In the genomic region with DNA sequence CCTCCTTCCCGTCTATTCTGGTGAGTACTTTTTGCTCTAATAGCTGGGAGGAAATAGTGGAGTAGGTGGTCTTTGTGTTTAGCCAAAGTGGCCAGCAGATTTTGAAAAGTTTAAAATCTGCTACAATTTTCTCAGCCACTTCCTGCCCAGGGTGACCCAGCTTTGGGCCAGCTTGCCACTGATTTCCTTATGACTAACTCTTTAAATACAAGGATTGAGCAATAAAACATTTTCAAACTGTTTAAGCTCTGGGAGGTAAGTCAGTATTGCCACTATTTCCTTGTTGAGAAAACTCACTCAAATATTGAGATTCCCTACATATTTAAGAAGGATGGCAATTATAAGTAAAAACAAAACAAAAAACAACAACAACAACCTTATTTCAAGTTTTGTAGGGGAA, we compare ENCODE assay signal across 11 cellular contexts. TPM values are rescaled to one million over a fixed set of nuclear protein-coding genes. Genes with fewer than 3 reads are reported as not detected.
DNase-seq lines count a peak whose midpoint lies in the region; FAIRE-seq and TF ChIP-seq lines count a peak whose summit lies in the region.
"Had no signal": no experiment of that assay in that cellular context is flagged by ENCODE, and none has a peak within 500 bp of the region (broad histone marks: within the 10 kb centered on the region; RNA-seq: fewer than 3 reads in every experiment).

No MANE protein-coding gene starts in this region.

- DNase-seq in EL, result peak; percentile 81
- DNase-seq in OCI-M1 (lab: John Stamatoyannopoulos, UW), result peak; percentile 59
- peak; percentile 80 for DNase-seq in endothelial cell of umbilical vein (ENCODE audit: low read depth, low spot score)
- no peak for DNase-seq in osteocyte (ENCODE audit: extremely low spot score, unreplicated experiment)
- DNase-seq in NCI-H2196 (lab: John Stamatoyannopoulos, UW; ENCODE audit: unreplicated experiment), result no peak
- no peak for DNase-seq in medulla oblongata (ENCODE audit: extremely low spot score)
- DNase-seq in frontal cortex (ENCODE audit: low spot score in 2 of 2), result no peak
- no peak for DNase-seq in dorsolateral prefrontal cortex
- DNase-seq: activated CD4-positive, alpha-beta T cell treated with anti-CD3 and anti-CD28 coated beads, Interleukin-2, amount 50 U/mL, for 4 hours; NCI-H2029 treated with DMSO at 0.1 percent for 48 hours; right cardiac atrium had no signal

- no peaks in the 10 kb centered on the region for H3K79me2 ChIP-seq in endothelial cell of umbilical vein (ENCODE audit: control insufficient read depth, insufficient read depth, low read length)

- H3K9ac ChIP-seq in endothelial cell of umbilical vein (replicated peaks; ENCODE audit: extremely low read depth, insufficient read depth, low read length), result no peak overlapping the region

- peaks cover 3% of the 10 kb centered on the region for H3K9me1 ChIP-seq in endothelial cell of umbilical vein (replicated peaks; ENCODE audit: control insufficient read depth, extremely low read depth, insufficient read depth, low read length)

- dilution Hi-C loops in endothelial cell of umbilical vein (cut with MboI; ENCODE audit: extremely low pct_ligation_motif_present, low sequenced_read_pairs), result no loop called here

- POLR2A ChIA-PET in endothelial cell of umbilical vein (lab: Charles Lee), result no interaction called here

- peaks cover 30% of the 10 kb centered on the region for H3K4me1 ChIP-seq in endothelial cell of umbilical vein (ENCODE audit: control insufficient read depth, extremely low read depth, insufficient read depth, low read length)

- peaks cover 32% of the 10 kb centered on the region for H3K36me3 Mint-ChIP-seq in osteocyte (ENCODE audit: unreplicated experiment)

- H3K4me3 Mint-ChIP-seq in osteocyte (ENCODE audit: unreplicated experiment), result no peak overlapping the region

- FAIRE-seq in endothelial cell of umbilical vein (lab: Jason Lieb, UNC) (peak; percentile 74), frontal cortex (lab: Jason Lieb, UNC) (no peak)

- peak overlapping the region; percentile 71 for H3K4me2 ChIP-seq in endothelial cell of umbilical vein (ENCODE audit: insufficient read depth, low read length)

- no peaks in the 10 kb centered on the region for H3K9me3 ChIP-seq in endothelial cell of umbilical vein (replicated peaks; ENCODE audit: control insufficient read depth, insufficient read depth, low read length)

- H3K4me1 Mint-ChIP-seq in osteocyte (ENCODE audit: unreplicated experiment), result peaks cover 36% of the 10 kb centered on the region

- CTCF ChIA-PET in endothelial cell of umbilical vein (lab: Charles Lee), result interaction anchor here (0.8 kb wide), 1 partner anchor 132 kb away, joined by 3 read pairs; no protein-coding TSS in a partner anchor

- H3K27ac ChIP-seq in endothelial cell of umbilical vein (ENCODE audit: insufficient read depth, low read depth, low read length) (peak overlapping the region; percentile 43), dorsolateral prefrontal cortex (no peak overlapping the region)

- H2AFZ ChIP-seq in endothelial cell of umbilical vein (ENCODE audit: low read depth, low read length), result no peak overlapping the region

- no peaks in the 10 kb centered on the region for H3K27me3 Mint-ChIP-seq in osteocyte (ENCODE audit: unreplicated experiment)

- H3K27ac Mint-ChIP-seq in osteocyte (ENCODE audit: unreplicated experiment), result peak overlapping the region; percentile 54

- BruUV-seq in endothelial cell of umbilical vein (replicated peaks; lab: Mats Ljungman, UMichigan), result no TSS peak

- no peaks in the 10 kb centered on the region for H3K27me3 ChIP-seq in endothelial cell of umbilical vein (ENCODE audit: control insufficient read depth in 2 of 2, insufficient read depth in 2 of 2, low read length in 2 of 2)
- no peaks in the 10 kb centered on the region for H3K27me3 ChIP-seq in dorsolateral prefrontal cortex

- H3K9me3 Mint-ChIP-seq in osteocyte (ENCODE audit: unreplicated experiment), result peaks cover 5% of the 10 kb centered on the region

- TF ChIP-seq CTCF in endothelial cell of umbilical vein (IDR thresholded peaks at IDR 0.05; ENCODE audit: extremely low read depth in 1 of 2, insufficient read depth in 1 of 2, low read depth in 1 of 2, low read length in 2 of 2), result no peak
- TF ChIP-seq CTCF in osteocyte (IDR thresholded peaks at IDR 0.05), result no peak
- no peak for TF ChIP-seq CTCF in dorsolateral prefrontal cortex (IDR thresholded peaks at IDR 0.05 in 54 of 56, conservative IDR thresholded peaks at IDR 0.05 in 2 of 56; ENCODE audit: low read depth in 1 of 56, partially characterized antibody in 56 of 56)

- peaks cover 0 to 6% of the 10 kb centered on the region in 2 experiments for H3K36me3 ChIP-seq in endothelial cell of umbilical vein (ENCODE audit: control insufficient read depth in 2 of 2, extremely low read depth in 1 of 2, insufficient read depth in 2 of 2, low read length in 2 of 2)

- TF ChIP-seq POLR2A in endothelial cell of umbilical vein (IDR thresholded peaks at IDR 0.05; ENCODE audit: low read depth, low read length), result no peak

- H4K20me1 ChIP-seq in endothelial cell of umbilical vein (replicated peaks; ENCODE audit: control insufficient read depth, extremely low read depth, insufficient read depth, low read length), result no peaks in the 10 kb centered on the region

- no peak overlapping the region for H3K4me3 ChIP-seq in endothelial cell of umbilical vein (replicated peaks in 1 of 3; ENCODE audit: insufficient read depth in 1 of 3, low read depth in 1 of 3, low read length in 3 of 3)
- no peak overlapping the region for H3K4me3 ChIP-seq in dorsolateral prefrontal cortex

- intact Hi-C loops in endothelial cell of umbilical vein (cut with micrococcal nuclease) (no loop called here), dorsolateral prefrontal cortex (cut with DNase I) (no loop called here)

TF ChIP-seq in endothelial cell of umbilical vein, 7 proteins besides CTCF, POLR2A, EP300 and RAD21:
- TF ChIP-seq FOS (IDR thresholded peaks at IDR 0.05; ENCODE audit: borderline replicate concordance, insufficient read depth, low read length) (peak; percentile 72), GATA2 (IDR thresholded peaks at IDR 0.05; ENCODE audit: insufficient read depth, insufficient read length, low read depth, low read length) (no peak), JUN (IDR thresholded peaks at IDR 0.05; ENCODE audit: borderline replicate concordance, insufficient read depth, insufficient read length, low read depth) (no peak)
- TF ChIP-seq, protein P1, sequence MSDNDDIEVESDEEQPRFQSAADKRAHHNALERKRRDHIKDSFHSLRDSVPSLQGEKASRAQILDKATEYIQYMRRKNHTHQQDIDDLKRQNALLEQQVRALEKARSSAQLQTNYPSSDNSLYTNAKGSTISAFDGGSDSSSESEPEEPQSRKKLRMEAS (IDR thresholded peaks at IDR 0.05; ENCODE audit: insufficient read depth, insufficient read length), result no peak
TF ChIP-seq in endothelial cell of umbilical vein: peak in this region for 1.

RNA-seq across cellular contexts. Expression of a gene that starts 54.5 kb away (rescaled TPM):
- total RNA-seq in endothelial cell of umbilical vein (10.7 and 11.3 TPM in 2 replicates), osteocyte (20.4 and 21.1 TPM in 2 replicates), frontal cortex (23.2 TPM), dorsolateral prefrontal cortex (10 to 100 TPM; 32.1 to 64.6 (median 44.8) TPM)
- 4.0 and 5.1 TPM in 2 replicates for polyA plus RNA-seq in endothelial cell of umbilical vein
- polyA plus RNA-seq in endothelial cell of umbilical vein (2011; cell fraction: cytosol; rRNA removed), result 5.6 and 5.8 TPM in 2 replicates
- polyA plus RNA-seq in endothelial cell of umbilical vein (2011; cell fraction: nucleus; rRNA removed), result 30.8 and 46.7 TPM in 2 replicates
- polyA plus RNA-seq in endothelial cell of umbilical vein (2012), result 7.0 and 7.9 TPM in 2 replicates
- polyA minus RNA-seq in endothelial cell of umbilical vein, result 9.7 and 16.8 TPM in 2 replicates
- 9.0 TPM for polyA minus RNA-seq in endothelial cell of umbilical vein (2011; cell fraction: cytosol; rRNA and poly(A)+ RNA removed)
- 36.0 and 52.9 TPM in 2 replicates for polyA minus RNA-seq in endothelial cell of umbilical vein (2011; cell fraction: nucleus; rRNA and poly(A)+ RNA removed)

Comparison
In these comparisons a context has a peak if more than half of its experiments do, and no peak if none do; other contexts are left out.
1. DNase-seq: peak in EL (single experiment), OCI-M1 (single experiment) and endothelial cell of umbilical vein (single experiment); none in osteocyte (single experiment), NCI-H2196 (single experiment), medulla oblongata (single experiment), frontal cortex (0 of 2) and dorsolateral prefrontal cortex (0 of 10).